11 cellular contexts compared by ENCODE assay signal in genomic region chr6:111803384-111803783, GRCh38.
DNase-seq lines count a peak whose midpoint lies in the region; ATAC-seq, FAIRE-seq and TF ChIP-seq lines count a peak whose summit lies in the region.
"Had no signal": no experiment of that assay in that cellular context is flagged by ENCODE, and none has a peak within 500 bp of the region (broad histone marks: within the 10 kb centered on the region; RNA-seq: fewer than 3 reads in every experiment).

No MANE protein-coding gene starts in this region.

- peak overlapping the region; percentile 72 for H3K4me3 Mint-ChIP-seq in T-helper 2 cell treated with Interferon-gamma antibody and Interleukin-4, amounts not matched to agents 5 μg/mL and 100 μg/mL, for 36 hours
- peak overlapping the region; percentile 59 for H3K4me3 Mint-ChIP-seq in endothelial cell (ENCODE audit: unreplicated experiment)

- no peaks in the 10 kb centered on the region for H3K27me3 Mint-ChIP-seq in T-helper 2 cell treated with Interferon-gamma antibody and Interleukin-4, amounts not matched to agents 5 μg/mL and 100 μg/mL, for 36 hours (ENCODE audit: low read depth)
- H3K27me3 Mint-ChIP-seq in endothelial cell (ENCODE audit: unreplicated experiment): peaks cover 6% of the 10 kb centered on the region

- TF ChIP-seq POLR2A in GM12891 (IDR thresholded peaks at IDR 0.05; ENCODE audit: low read depth, low read length): no peak

- DNase-seq in activated CD4-positive, CD25-positive, alpha-beta regulatory T cell treated with anti-CD3 and anti-CD28 coated beads, Interleukin-2, amount 50 U/mL, for 72 hours: no peak
- DNase-seq in T-helper 2 cell treated with Interferon-gamma antibody and Interleukin-4, amounts not matched to agents 5 μg/mL and 100 μg/mL, for 36 hours (ENCODE audit: low spot score): no peak
- DNase-seq in endothelial cell (ENCODE audit: low spot score): no peak
- DNase-seq in stimulated activated CD4-positive, alpha-beta T cell treated with anti-CD3 and anti-CD28 coated beads, Interleukin-2, amount 100 ng/mL, for 24 hours: peak; percentile 48 to 60
- no peak for DNase-seq in GM12891 (ENCODE audit: insufficient read length, low spot score)
- no peak for DNase-seq in COLO829 (ENCODE audit: low spot score)
- DNase-seq: amniotic stem cell, trophoblast cell had no signal

- peak; percentile 22 to 30 for ATAC-seq in activated CD4-positive, CD25-positive, alpha-beta regulatory T cell treated with anti-CD3 and anti-CD28 coated beads, Interleukin-2, amount 50 U/mL, for 24 hours
- ATAC-seq in GM21367 (IDR thresholded peaks at IDR 0.05; ENCODE audit: unreplicated experiment): no peak

- H3K36me3 Mint-ChIP-seq in T-helper 2 cell treated with Interferon-gamma antibody and Interleukin-4, amounts not matched to agents 5 μg/mL and 100 μg/mL, for 36 hours (ENCODE audit: low read depth): peaks cover 12% of the 10 kb centered on the region
- peaks cover 32% of the 10 kb centered on the region for H3K36me3 Mint-ChIP-seq in endothelial cell (ENCODE audit: low read depth, unreplicated experiment)

- H3K27ac Mint-ChIP-seq in T-helper 2 cell treated with Interferon-gamma antibody and Interleukin-4, amounts not matched to agents 5 μg/mL and 100 μg/mL, for 36 hours: peak overlapping the region; percentile 95
- H3K27ac Mint-ChIP-seq in endothelial cell (ENCODE audit: unreplicated experiment): peak overlapping the region; percentile 74

- no peak for FAIRE-seq in GM12891 (lab: Jason Lieb, UNC)
- FAIRE-seq: endometrium had no signal

- H3K4me1 Mint-ChIP-seq in T-helper 2 cell treated with Interferon-gamma antibody and Interleukin-4, amounts not matched to agents 5 μg/mL and 100 μg/mL, for 36 hours (ENCODE audit: low read depth): peaks cover 72% of the 10 kb centered on the region
- H3K4me1 Mint-ChIP-seq in endothelial cell (ENCODE audit: unreplicated experiment): peaks cover 58% of the 10 kb centered on the region

- no peak for TF ChIP-seq CTCF in endothelial cell (IDR thresholded peaks at IDR 0.05; ENCODE audit: unreplicated experiment)

- no peaks in the 10 kb centered on the region for H3K9me3 Mint-ChIP-seq in T-helper 2 cell treated with Interferon-gamma antibody and Interleukin-4, amounts not matched to agents 5 μg/mL and 100 μg/mL, for 36 hours
- H3K9me3 Mint-ChIP-seq in endothelial cell (ENCODE audit: unreplicated experiment): no peaks in the 10 kb centered on the region

TF ChIP-seq in GM12891, 5 proteins besides CTCF, POLR2A, EP300 and RAD21:
- no peak for TF ChIP-seq PAX5 (IDR thresholded peaks at IDR 0.05; ENCODE audit: insufficient read depth, low read length, severe bottlenecking)
- no peak for TF ChIP-seq POU2F2 (IDR thresholded peaks at IDR 0.05; ENCODE audit: low read depth, low read length)
- no peak for TF ChIP-seq POLR2AphosphoS5 (IDR thresholded peaks at IDR 0.05; ENCODE audit: low read depth, low read length)
- TF ChIP-seq SPI1 (IDR thresholded peaks at IDR 0.05; ENCODE audit: low read depth, low read length): no peak
- no peak for TF ChIP-seq TAF1 (IDR thresholded peaks at IDR 0.05; ENCODE audit: low read depth, low read length)

Comparison
In these comparisons a context has a peak if more than half of its experiments do, and no peak if none do; other contexts are left out.
1. DNase-seq: peak in stimulated activated CD4-positive, alpha-beta T cell treated with anti-CD3 and anti-CD28 coated beads, Interleukin-2, amount 100 ng/mL, for 24 hours (2 of 2); none in activated CD4-positive, CD25-positive, alpha-beta regulatory T cell treated with anti-CD3 and anti-CD28 coated beads, Interleukin-2, amount 50 U/mL, for 72 hours (single experiment), T-helper 2 cell treated with Interferon-gamma antibody and Interleukin-4, amounts not matched to agents 5 μg/mL and 100 μg/mL, for 36 hours (single experiment), endothelial cell (single experiment), GM12891 (single experiment) and COLO829 (single experiment).